In genomic region chr4:125741825-125742452, GRCh38 we compare ENCODE assay signal across 8 cellular contexts.
DNase-seq lines count a peak whose midpoint lies in the region; ATAC-seq and TF ChIP-seq lines count a peak whose summit lies in the region.

No MANE protein-coding gene starts in this region.

- H3K27ac ChIP-seq in foreskin keratinocyte, result no peak overlapping the region

- H3K9me3 Mint-ChIP-seq in natural killer cell, result no peaks in the 10 kb centered on the region
- H3K9me3 Mint-ChIP-seq in natural killer cell treated with Interleukin-12 subunit alpha and Interleukin-12 subunit beta and Interleukin-15 and Interleukin-18, amount 100 ng/mL, for 72 hours, result no peaks in the 10 kb centered on the region
- peaks cover 4% of the 10 kb centered on the region for H3K9me3 Mint-ChIP-seq in activated T-helper 17 cell treated with anti-CD3 and anti-CD28 coated beads, Interleukin-2, amount 50 U/mL, for 72 hours

- no peaks in the 10 kb centered on the region for H3K36me3 Mint-ChIP-seq in natural killer cell
- H3K36me3 Mint-ChIP-seq in natural killer cell treated with Interleukin-12 subunit alpha and Interleukin-12 subunit beta and Interleukin-15 and Interleukin-18, amount 100 ng/mL, for 72 hours, result no peaks in the 10 kb centered on the region
- H3K36me3 Mint-ChIP-seq in activated T-helper 17 cell treated with anti-CD3 and anti-CD28 coated beads, Interleukin-2, amount 50 U/mL, for 72 hours (ENCODE audit: low read depth), result no peaks in the 10 kb centered on the region

- ATAC-seq in natural killer cell, result peak in 2 of 3 donors; percentile 55 to 65
- ATAC-seq in natural killer cell treated with Interleukin-12 subunit alpha and Interleukin-12 subunit beta and Interleukin-15 and Interleukin-18, amount 100 ng/mL, for 72 hours, result no peak
- ATAC-seq in foreskin keratinocyte, result peak; percentile 76
- ATAC-seq in HG02840 (IDR thresholded peaks at IDR 0.05; ENCODE audit: low FRiP score, unreplicated experiment), result no peak
- ATAC-seq in activated T-helper 17 cell treated with anti-CD3 and anti-CD28 coated beads, Interleukin-2, amount 50 U/mL, for 72 hours (replicated peaks), result no peak

- H3K27ac Mint-ChIP-seq in natural killer cell, result no peak overlapping the region
- H3K27ac Mint-ChIP-seq in natural killer cell treated with Interleukin-12 subunit alpha and Interleukin-12 subunit beta and Interleukin-15 and Interleukin-18, amount 100 ng/mL, for 72 hours, result no peak overlapping the region
- no peak overlapping the region for H3K27ac Mint-ChIP-seq in activated T-helper 17 cell treated with anti-CD3 and anti-CD28 coated beads, Interleukin-2, amount 50 U/mL, for 72 hours

- H3K4me1 ChIP-seq in foreskin keratinocyte, result no peaks in the 10 kb centered on the region

- H3K4me1 Mint-ChIP-seq in natural killer cell, result no peaks in the 10 kb centered on the region
- no peaks in the 10 kb centered on the region for H3K4me1 Mint-ChIP-seq in natural killer cell treated with Interleukin-12 subunit alpha and Interleukin-12 subunit beta and Interleukin-15 and Interleukin-18, amount 100 ng/mL, for 72 hours (ENCODE audit: low read depth in 2 of 2)
- no peaks in the 10 kb centered on the region for H3K4me1 Mint-ChIP-seq in activated T-helper 17 cell treated with anti-CD3 and anti-CD28 coated beads, Interleukin-2, amount 50 U/mL, for 72 hours

- TF ChIP-seq CTCF in natural killer cell (IDR thresholded peaks at IDR 0.05) (peak; percentile 76), foreskin keratinocyte (conservative IDR thresholded peaks at IDR 0.05) (peak; percentile 82)

- H3K4me3 Mint-ChIP-seq in natural killer cell, result no peak overlapping the region
- H3K4me3 Mint-ChIP-seq in natural killer cell treated with Interleukin-12 subunit alpha and Interleukin-12 subunit beta and Interleukin-15 and Interleukin-18, amount 100 ng/mL, for 72 hours, result no peak overlapping the region
- no peak overlapping the region for H3K4me3 Mint-ChIP-seq in activated T-helper 17 cell treated with anti-CD3 and anti-CD28 coated beads, Interleukin-2, amount 50 U/mL, for 72 hours

- peaks cover 0 to 3% of the 10 kb centered on the region in 2 donors for H3K27me3 Mint-ChIP-seq in natural killer cell (ENCODE audit: low read depth in 2 of 2)
- peaks cover 0 to 5% of the 10 kb centered on the region in 2 donors for H3K27me3 Mint-ChIP-seq in natural killer cell treated with Interleukin-12 subunit alpha and Interleukin-12 subunit beta and Interleukin-15 and Interleukin-18, amount 100 ng/mL, for 72 hours
- no peaks in the 10 kb centered on the region for H3K27me3 Mint-ChIP-seq in activated T-helper 17 cell treated with anti-CD3 and anti-CD28 coated beads, Interleukin-2, amount 50 U/mL, for 72 hours

- no peak for DNase-seq in natural killer cell
- DNase-seq in natural killer cell treated with Interleukin-12 subunit alpha and Interleukin-12 subunit beta and Interleukin-15 and Interleukin-18, amount 100 ng/mL, for 72 hours (ENCODE audit: low spot score), result no peak
- peak; percentile 30 for DNase-seq in RKO (ENCODE audit: low spot score)
- DNase-seq in foreskin keratinocyte, result peak in 1 of 2 donors; percentile 31
- DNase-seq in DMS79 (lab: John Stamatoyannopoulos, UW), result no peak
- DNase-seq in amygdala (lab: John Stamatoyannopoulos, UW), result no peak

- intact Hi-C loops in natural killer cell (cut with micrococcal nuclease), result loop anchor here (1.0 kb wide), 1 partner anchor 429 kb away; no protein-coding TSS in a partner anchor

- no peaks in the 10 kb centered on the region for H3K27me3 ChIP-seq in foreskin keratinocyte

Comparison
In these comparisons a context has a peak if more than half of its experiments do, and no peak if none do; other contexts are left out.
1. ATAC-seq: peak in natural killer cell (2 of 3) and foreskin keratinocyte (single experiment); none in natural killer cell treated with Interleukin-12 subunit alpha and Interleukin-12 subunit beta and Interleukin-15 and Interleukin-18, amount 100 ng/mL, for 72 hours (0 of 2), HG02840 (single experiment) and activated T-helper 17 cell treated with anti-CD3 and anti-CD28 coated beads, Interleukin-2, amount 50 U/mL, for 72 hours (single experiment).